Comparison of ENCODE assay signal across 2 cellular contexts in genomic region chr7:128654501-128654900, GRCh38. TPM values are rescaled to one million over a fixed set of nuclear protein-coding genes. Genes with fewer than 3 reads are reported as not detected.
"Had no signal": no experiment of that assay in that cellular context is flagged by ENCODE, and none has a peak within 500 bp of the region (broad histone marks: within the 10 kb centered on the region; RNA-seq: fewer than 3 reads in every experiment).

No MANE protein-coding gene starts in this region.

RNA-seq across cellular contexts. Expression of gene GARIN1A, which starts 17.6 kb away (rescaled TPM):
- total RNA-seq: H7, HepG2 had no signal
